Comparison of ENCODE assay signal across 25 cellular contexts in genomic region chr11:60615497-60615896, GRCh38.
"Had no signal": no experiment of that assay in that cellular context is flagged by ENCODE, and none has a peak within 500 bp of the region (broad histone marks: within the 10 kb centered on the region; RNA-seq: fewer than 3 reads in every experiment).

No MANE protein-coding gene starts in this region.

- ATAC-seq: effector memory CD8-positive, alpha-beta T cell; esophagus mucosa; gastrocnemius medialis; heart right ventricle; left cardiac atrium; left lung; left ventricle myocardium superior; lower lobe of right lung; mucosa of descending colon had no signal

- H3K36me3 ChIP-seq: colonic mucosa, esophagus squamous epithelium, gastrocnemius medialis, heart right ventricle, left lung, lower lobe of right lung had no signal

- H3K4me1 ChIP-seq: colonic mucosa, esophagus squamous epithelium, gastrocnemius medialis, heart right ventricle, left lung, lower lobe of right lung had no signal

- H3K27ac ChIP-seq: colonic mucosa, epithelial cell of prostate, esophagus squamous epithelium, gastrocnemius medialis, heart right ventricle, left lung, lower lobe of right lung had no signal

- H3K27ac Mint-ChIP-seq: dendritic cell treated with granulocyte-macrophage colony-stimulating factor and Interleukin-4, amounts not matched to agents 40 ng/mL and 50 ng/mL, for 4 days; effector memory CD8-positive, alpha-beta T cell; endodermal cell; immature natural killer cell; mesothelial cell of epicardium had no signal

- H3K4me3 ChIP-seq: colonic mucosa, esophagus squamous epithelium, gastrocnemius medialis, heart right ventricle, left lung, lower lobe of right lung, mucosa of descending colon had no signal

- H3K4me3 Mint-ChIP-seq: dendritic cell treated with granulocyte-macrophage colony-stimulating factor and Interleukin-4, amounts not matched to agents 40 ng/mL and 50 ng/mL, for 4 days; effector memory CD8-positive, alpha-beta T cell; endodermal cell; immature natural killer cell; mesothelial cell of epicardium had no signal

- H3K9me3 ChIP-seq: colonic mucosa, esophagus squamous epithelium, gastrocnemius medialis, left lung, lower lobe of right lung, mucosa of descending colon had no signal

- H3K27me3 Mint-ChIP-seq: dendritic cell treated with granulocyte-macrophage colony-stimulating factor and Interleukin-4, amounts not matched to agents 40 ng/mL and 50 ng/mL, for 4 days had no signal

- H3K27me3 ChIP-seq: colonic mucosa, esophagus squamous epithelium, gastrocnemius medialis, left lung had no signal

- H3K4me1 Mint-ChIP-seq: endodermal cell, immature natural killer cell, mesothelial cell of epicardium had no signal

- H3K9me3 Mint-ChIP-seq: dendritic cell treated with granulocyte-macrophage colony-stimulating factor and Interleukin-4, amounts not matched to agents 40 ng/mL and 50 ng/mL, for 4 days; effector memory CD8-positive, alpha-beta T cell; immature natural killer cell; mesothelial cell of epicardium had no signal

- H3K36me3 Mint-ChIP-seq: immature natural killer cell, mesothelial cell of epicardium had no signal

- DNase-seq: colonic mucosa; cortex of kidney; effector CD8-positive, alpha-beta T cell; effector memory CD8-positive, alpha-beta T cell; endodermal cell; erythroblast; esophagus squamous epithelium; foreskin fibroblast; foreskin melanocyte; gastrocnemius medialis; glutamatergic neuron; head of caudate nucleus; heart right ventricle; hypothalamus; immature natural killer cell; left cardiac atrium; left lung; left ventricle myocardium superior; lower lobe of right lung; mesenchymal stem cell; mucosa of descending colon had no signal
